8 cellular contexts compared by ENCODE assay signal in the genomic region with DNA sequence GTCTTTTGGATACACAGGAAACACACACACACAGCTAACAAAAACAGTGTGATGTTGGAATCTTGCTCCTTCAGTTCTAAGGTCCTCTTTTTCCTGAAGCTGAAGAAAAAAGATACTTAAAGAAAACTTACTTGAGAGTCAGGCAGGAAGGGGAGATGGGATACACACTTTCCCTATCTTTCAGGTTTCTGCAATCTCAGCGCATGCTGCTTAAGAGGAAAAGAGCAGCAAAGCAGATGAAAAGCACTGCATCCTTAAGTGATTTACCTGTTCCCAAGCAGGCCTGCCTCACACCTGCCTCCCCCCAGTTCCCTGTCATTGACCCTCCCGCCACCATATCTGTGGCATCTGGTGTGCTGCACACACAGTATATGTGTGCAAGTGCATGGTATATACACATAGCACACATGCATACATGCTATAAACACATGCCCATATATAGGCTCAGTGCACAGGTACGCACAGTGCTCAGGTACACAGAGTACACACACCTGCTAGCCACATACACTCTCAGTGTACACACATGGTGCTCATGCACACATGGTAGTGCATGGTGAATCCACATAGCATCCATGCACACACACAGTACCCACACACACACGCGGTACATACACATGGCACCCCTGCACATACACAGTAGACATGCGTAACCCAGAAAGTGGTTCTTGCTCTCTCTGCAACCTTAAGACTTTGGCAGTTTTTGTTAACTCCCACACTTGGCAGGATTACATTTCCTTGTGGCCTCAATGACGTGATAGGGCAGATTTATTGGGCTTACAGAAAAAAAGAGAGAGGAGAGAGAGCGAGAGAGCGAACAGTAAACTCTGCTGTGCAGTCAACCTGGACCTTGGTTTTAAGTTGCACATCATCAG.
DNase-seq lines count a peak whose midpoint lies in the region; ATAC-seq and TF ChIP-seq lines count a peak whose summit lies in the region.

No MANE protein-coding gene starts in this region.

- peak; percentile 87 for DNase-seq in A172 (ENCODE audit: low spot score)
- DNase-seq in MM.1S: no peak
- DNase-seq in brain microvascular endothelial cell: peak; percentile 80
- DNase-seq in mesothelial cell of epicardium (ENCODE audit: low spot score in 2 of 2, unreplicated experiment in 2 of 2): no peak
- peak in 1 of 2 donors; percentile 87 for DNase-seq in vagina (ENCODE audit: extremely low spot score in 2 of 2)

- H3K27ac Mint-ChIP-seq in mesothelial cell of epicardium: peak overlapping the region; percentile 98

- in situ Hi-C loops in brain microvascular endothelial cell (cut with HindIII; ENCODE audit: low pct_ligation_motif_present, low sequenced_read_pairs): loop anchor here (25.0 kb wide), 2 partner anchors 224 to 349 kb away; partner anchors contain the start of gene IRF2BP2

- TF ChIP-seq CTCF in MM.1S (IDR thresholded peaks at IDR 0.05; ENCODE audit: low read length) (no peak), brain microvascular endothelial cell (IDR thresholded peaks at IDR 0.05; ENCODE audit: low read depth, low read length, missing control alignments) (no peak), mesothelial cell of epicardium (IDR thresholded peaks at IDR 0.05; ENCODE audit: unreplicated experiment) (no peak), vagina (IDR thresholded peaks at IDR 0.05) (no peak)

- H2AFZ ChIP-seq in MM.1S (ENCODE audit: low read length): no peak overlapping the region

- no peaks in the 10 kb centered on the region for H3K36me3 Mint-ChIP-seq in mesothelial cell of epicardium

- H3K27me3 ChIP-seq in MM.1S (replicated peaks; ENCODE audit: insufficient read depth, low read length) (peaks cover 28% of the 10 kb centered on the region), brain microvascular endothelial cell (replicated peaks) (no peaks in the 10 kb centered on the region), vagina (no peaks in the 10 kb centered on the region)

- H3K27ac ChIP-seq in MM.1S (ENCODE audit: low read length) (peak overlapping the region; percentile 71; the same call in 1 of the 2 replicates), brain microvascular endothelial cell (peak overlapping the region; percentile 100), vagina (peak overlapping the region; percentile 86)

- H3K4me3 ChIP-seq in MM.1S (ENCODE audit: low read length) (no peak overlapping the region), brain microvascular endothelial cell (ENCODE audit: low read depth, low read length) (peak overlapping the region; percentile 1), vagina (no peak overlapping the region)

- H3K9me2 ChIP-seq in MM.1S (replicated peaks; ENCODE audit: insufficient read depth, low read length): no peaks in the 10 kb centered on the region

- intact Hi-C loops in vagina (cut with DNase I): no loop called here

- TF ChIP-seq POLR2A in GM18505 (IDR thresholded peaks at IDR 0.05; ENCODE audit: borderline replicate concordance, extremely low read depth, insufficient read depth, insufficient read length) (peak; percentile 46), vagina (IDR thresholded peaks at IDR 0.05) (no peak)

- peaks cover 27% of the 10 kb centered on the region for H3F3A ChIP-seq in MM.1S (ENCODE audit: insufficient read depth, low read length)

- no peaks in the 10 kb centered on the region for H4K20me1 ChIP-seq in MM.1S (ENCODE audit: insufficient read depth, low read length)

- H3K4me3 Mint-ChIP-seq in mesothelial cell of epicardium: no peak overlapping the region

- H3K4me2 ChIP-seq in MM.1S (ENCODE audit: low read depth, low read length): peak overlapping the region; percentile 40

- peaks cover 76% of the 10 kb centered on the region for H3K4me1 Mint-ChIP-seq in mesothelial cell of epicardium

- H3K9me3 Mint-ChIP-seq in mesothelial cell of epicardium: no peaks in the 10 kb centered on the region

- ATAC-seq in GM18505 (IDR thresholded peaks at IDR 0.05; ENCODE audit: unreplicated experiment): no peak
- ATAC-seq in HG02571 (IDR thresholded peaks at IDR 0.05; ENCODE audit: unreplicated experiment): no peak
- no peak for ATAC-seq in GM19328 (IDR thresholded peaks at IDR 0.05; ENCODE audit: unreplicated experiment)

- H3K4me1 ChIP-seq in MM.1S (ENCODE audit: low read length): peaks cover 44% of the 10 kb centered on the region
- peaks cover 42% of the 10 kb centered on the region for H3K4me1 ChIP-seq in vagina

- no peak overlapping the region for H3K9ac ChIP-seq in MM.1S (ENCODE audit: low read length)

- no peaks in the 10 kb centered on the region for H3K27me3 Mint-ChIP-seq in mesothelial cell of epicardium (ENCODE audit: low read depth)

- no peaks in the 10 kb centered on the region for H3K36me3 ChIP-seq in MM.1S (replicated peaks; ENCODE audit: insufficient read depth, low read length)
- no peaks in the 10 kb centered on the region for H3K36me3 ChIP-seq in brain microvascular endothelial cell (replicated peaks)
- H3K36me3 ChIP-seq in vagina: no peaks in the 10 kb centered on the region

- H3K79me2 ChIP-seq in MM.1S (ENCODE audit: low read length): no peaks in the 10 kb centered on the region

- no peaks in the 10 kb centered on the region for H3K9me3 ChIP-seq in MM.1S (replicated peaks; ENCODE audit: insufficient read depth, low read length)
- no peaks in the 10 kb centered on the region for H3K9me3 ChIP-seq in vagina

Comparison
In these comparisons a context has a peak if more than half of its experiments do, and no peak if none do; other contexts are left out.
1. DNase-seq: peak in A172 (single experiment) and brain microvascular endothelial cell (single experiment); none in MM.1S (single experiment) and mesothelial cell of epicardium (0 of 2).
2. Peak in every context shown above with its lines, with median percentiles within 50 percentile points of each other: H3K27ac ChIP-seq.